ENCODE assay signal across 1 cellular context in the genomic region with DNA sequence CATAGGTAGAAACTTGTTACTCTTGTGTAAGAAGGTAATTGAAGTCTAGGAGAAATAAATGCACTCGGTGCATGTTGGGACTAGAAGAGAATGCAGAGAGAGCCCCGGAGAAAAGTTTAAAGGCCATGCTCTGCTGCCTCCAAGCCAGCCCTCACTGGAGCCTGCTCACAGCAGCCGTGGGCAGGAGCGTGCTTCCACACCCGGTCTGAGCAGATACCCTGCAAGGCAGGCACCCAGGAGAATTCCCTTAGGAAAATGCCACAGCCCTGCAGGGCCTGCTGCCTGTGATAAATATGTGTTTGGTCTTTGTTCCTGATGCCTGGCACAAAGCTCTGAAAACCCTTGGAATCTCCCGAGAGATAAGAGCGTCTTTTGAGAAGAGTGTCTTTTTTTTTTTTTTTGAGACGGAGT.
TF ChIP-seq lines count a peak whose summit lies in the region.

No MANE protein-coding gene starts in this region.

TF ChIP-seq in GM12878, 131 proteins besides CTCF, POLR2A, EP300 and RAD21 (continued from another document):
- TF ChIP-seq, protein P1, sequence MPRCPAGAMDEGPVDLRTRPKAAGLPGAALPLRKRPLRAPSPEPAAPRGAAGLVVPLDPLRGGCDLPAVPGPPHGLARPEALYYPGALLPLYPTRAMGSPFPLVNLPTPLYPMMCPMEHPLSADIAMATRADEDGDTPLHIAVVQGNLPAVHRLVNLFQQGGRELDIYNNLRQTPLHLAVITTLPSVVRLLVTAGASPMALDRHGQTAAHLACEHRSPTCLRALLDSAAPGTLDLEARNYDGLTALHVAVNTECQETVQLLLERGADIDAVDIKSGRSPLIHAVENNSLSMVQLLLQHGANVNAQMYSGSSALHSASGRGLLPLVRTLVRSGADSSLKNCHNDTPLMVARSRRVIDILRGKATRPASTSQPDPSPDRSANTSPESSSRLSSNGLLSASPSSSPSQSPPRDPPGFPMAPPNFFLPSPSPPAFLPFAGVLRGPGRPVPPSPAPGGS (IDR thresholded peaks at IDR 0.05; ENCODE audit: borderline replicate concordance, insufficient read depth, low read depth, low read length, poor library complexity, severe bottlenecking) = no peak
- 0 out of 2 replicates have a peak, but pooled peaks have one; percentile 23 for TF ChIP-seq PAX5 (IDR thresholded peaks at IDR 0.05; ENCODE audit: borderline replicate concordance, low read depth, low read length)
TF ChIP-seq in GM12878: peak in this region for 1.
